Comparison of ENCODE assay signal across 8 cellular contexts in the genomic region with DNA sequence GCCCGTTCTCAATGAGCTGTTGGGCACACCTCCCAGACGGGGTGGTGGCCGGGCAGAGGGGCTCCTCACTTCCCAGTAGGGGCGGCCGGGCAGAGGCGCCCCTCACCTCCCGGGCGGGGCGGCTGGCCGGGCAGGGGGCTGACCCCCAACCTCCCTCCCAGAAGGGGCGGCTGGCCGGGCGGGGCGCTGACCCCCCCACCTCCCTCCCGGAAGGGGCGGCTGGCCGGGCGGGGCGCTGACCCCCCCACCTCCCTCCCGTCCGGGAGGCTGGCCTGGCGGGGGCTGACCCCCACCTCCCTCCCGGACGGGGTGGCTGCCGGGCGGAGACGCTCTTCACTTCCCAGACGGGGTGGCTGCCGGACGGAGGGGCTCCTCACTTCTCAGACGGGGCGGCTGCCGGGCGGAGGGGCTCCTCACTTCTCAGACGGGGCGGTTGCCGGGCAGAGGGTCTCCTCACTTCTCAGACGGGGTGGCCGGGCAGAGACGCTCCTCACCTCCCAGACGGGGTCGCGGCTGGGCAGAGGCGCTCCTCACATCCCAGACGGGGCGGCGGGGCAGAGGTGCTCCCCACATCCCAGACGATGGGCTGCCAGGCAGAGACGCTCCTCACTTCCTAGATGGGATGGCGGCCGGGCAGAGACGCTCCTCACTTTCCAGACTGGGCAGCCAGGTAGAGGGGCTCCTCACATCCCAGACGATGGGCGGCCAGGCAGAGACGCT. TPM values are rescaled to one million over a fixed set of nuclear protein-coding genes. Genes with fewer than 3 reads are reported as not detected.
A peak's percentile ranks its signal among the peaks of the same experiment; 100 is the strongest.
DNase-seq lines count a peak whose midpoint lies in the region; ATAC-seq, FAIRE-seq and TF ChIP-seq lines count a peak whose summit lies in the region.
"Not testable (repeated sequence)": the region's sequence is repeated elsewhere in the genome, so short reads cannot be mapped to it uniquely, and the experiment has no call there.

No MANE protein-coding gene starts in this region.

- FAIRE-seq in A549 (lab: Jason Lieb, UNC): not testable (repeated sequence)

- POLR2A ChIA-PET in A549 (lab: Yijun Ruan, JAX): interaction anchor here (2.2 kb wide), 1 partner anchor 15 kb away, joined by 20 read pairs; a partner anchor contains a TSS
- POLR2A ChIA-PET in WTC11 (lab: Charles Lee); activated naive CD8-positive, alpha-beta T cell treated with anti-CD3 and anti-CD28 coated beads, Interleukin-2, amount 10 ng/mL, durations not matched to agents 7 days and 5 days (lab: Charles Lee): not testable (repeated sequence)

- not testable (repeated sequence) for TF ChIP-seq EP300 in A549 (IDR thresholded peaks at IDR 0.05); esophagus muscularis mucosa (IDR thresholded peaks at IDR 0.05)

- 0 out of 2 replicates have a peak overlapping the region, but pooled peaks have one; percentile 80 for H3K4me3 Mint-ChIP-seq in WTC11
- H3K4me3 Mint-ChIP-seq in activated T-cell treated with anti-CD3 and anti-CD28 coated beads, Interleukin-2, amount 50 U/mL, for 4 hours: peak overlapping the region; percentile 91
- H3K4me3 Mint-ChIP-seq in activated naive CD8-positive, alpha-beta T cell treated with anti-CD3 and anti-CD28 coated beads, Interleukin-2, amount 10 ng/mL, durations not matched to agents 7 days and 5 days: peak overlapping the region; percentile 85
- H3K4me3 Mint-ChIP-seq in naive B cell: peak overlapping the region in 6 of 8 donors; percentile 81 to 96 (median 85)

- peaks cover 33% of the 10 kb centered on the region for H3K79me2 ChIP-seq in Karpas-422 (ENCODE audit: low read length)

- not testable (repeated sequence) for H3K9ac ChIP-seq in Karpas-422 (ENCODE audit: low read length)

- CTCF ChIA-PET in A549 (lab: Yijun Ruan, JAX); WTC11 (lab: Charles Lee): not testable (repeated sequence)

- no CpG with 5 or more reads among the region's 55 CpGs for WGBS in A549 (ENCODE audit: missing lambda C conversion rate)
- 92% methylated on average over 5 of the region's 55 CpGs for WGBS in esophagus muscularis mucosa
- 62% methylated on average over 15 of the region's 55 CpGs; no CpG with 5 or more reads in 1 of the 2 donors for WGBS in testis, 2 donors

- not testable (repeated sequence) for H3K9me3 ChIP-seq in A549; Karpas-422 (ENCODE audit: low read length); esophagus muscularis mucosa; testis

- not testable (repeated sequence) for H3K27me3 Mint-ChIP-seq in WTC11 (ENCODE audit: low read depth); activated T-cell treated with anti-CD3 and anti-CD28 coated beads, Interleukin-2, amount 50 U/mL, for 4 hours (ENCODE audit: low read depth); activated naive CD8-positive, alpha-beta T cell treated with anti-CD3 and anti-CD28 coated beads, Interleukin-2, amount 10 ng/mL, durations not matched to agents 7 days and 5 days; naive B cell

- not testable (repeated sequence) for DNase-seq in A549 (ENCODE audit: low read depth in 1 of 2, low spot score in 1 of 2); Karpas-422; WTC11 (ENCODE audit: low spot score); activated T-cell treated with anti-CD3 and anti-CD28 coated beads, Interleukin-2, amount 50 U/mL, for 4 hours; activated naive CD8-positive, alpha-beta T cell treated with anti-CD3 and anti-CD28 coated beads, Interleukin-2, amount 10 ng/mL, durations not matched to agents 7 days and 5 days; esophagus muscularis mucosa (ENCODE audit: extremely low spot score); naive B cell; testis

- H3K27ac Mint-ChIP-seq in WTC11; activated naive CD8-positive, alpha-beta T cell treated with anti-CD3 and anti-CD28 coated beads, Interleukin-2, amount 10 ng/mL, durations not matched to agents 7 days and 5 days: not testable (repeated sequence)
- peak overlapping the region in 1 of 6 donors; percentile 50 for H3K27ac Mint-ChIP-seq in naive B cell

- not testable (repeated sequence) for H3K36me3 ChIP-seq in Karpas-422 (ENCODE audit: insufficient read depth, low read length); esophagus muscularis mucosa; testis (ENCODE audit: low read depth, missing control alignments)

- peak overlapping the region; percentile 78 for H3K4me2 ChIP-seq in A549
- not testable (repeated sequence) for H3K4me2 ChIP-seq in Karpas-422 (ENCODE audit: low read depth, low read length, poor library complexity, severe bottlenecking)

- not testable (repeated sequence) for TF ChIP-seq POLR2A in A549 (IDR thresholded peaks at IDR 0.05; ENCODE audit: low read length); esophagus muscularis mucosa (IDR thresholded peaks at IDR 0.05; ENCODE audit: low read depth); testis (IDR thresholded peaks at IDR 0.05)

- H2AFZ ChIP-seq in Karpas-422 (ENCODE audit: low read length): not testable (repeated sequence)

- not testable (repeated sequence) for H3K4me1 ChIP-seq in A549, testis
- peaks cover 36% of the 10 kb centered on the region for H3K4me1 ChIP-seq in Karpas-422 (ENCODE audit: low read length)
- peaks cover 3 to 24% (median 13%) of the 10 kb centered on the region in 4 donors for H3K4me1 ChIP-seq in esophagus muscularis mucosa

- intact Hi-C loops in esophagus muscularis mucosa (cut with DNase I); testis (cut with DNase I; ENCODE audit: low total_unique reads): not testable (repeated sequence)

- H3K27me3 ChIP-seq in Karpas-422 (ENCODE audit: low read length); esophagus muscularis mucosa; testis: not testable (repeated sequence)

- not testable (repeated sequence) for TF ChIP-seq RAD21 in A549 (conservative IDR thresholded peaks at IDR 0.05 in 1 of 2, IDR thresholded peaks at IDR 0.05 in 1 of 2)

- not testable (repeated sequence) for H3K9me3 Mint-ChIP-seq in WTC11; activated T-cell treated with anti-CD3 and anti-CD28 coated beads, Interleukin-2, amount 50 U/mL, for 4 hours; activated naive CD8-positive, alpha-beta T cell treated with anti-CD3 and anti-CD28 coated beads, Interleukin-2, amount 10 ng/mL, durations not matched to agents 7 days and 5 days; naive B cell

- peaks cover 13% of the 10 kb centered on the region for H3K4me1 Mint-ChIP-seq in WTC11
- H3K4me1 Mint-ChIP-seq in activated T-cell treated with anti-CD3 and anti-CD28 coated beads, Interleukin-2, amount 50 U/mL, for 4 hours (ENCODE audit: low read depth): peaks cover 20% of the 10 kb centered on the region
- peaks cover 22% of the 10 kb centered on the region for H3K4me1 Mint-ChIP-seq in activated naive CD8-positive, alpha-beta T cell treated with anti-CD3 and anti-CD28 coated beads, Interleukin-2, amount 10 ng/mL, durations not matched to agents 7 days and 5 days
- peaks cover 13 to 22% (median 14%) of the 10 kb centered on the region in 3 donors for H3K4me1 Mint-ChIP-seq in naive B cell

- not testable (repeated sequence) for H4K20me1 ChIP-seq in Karpas-422 (ENCODE audit: insufficient read depth, low read depth, low read length)

- H3K36me3 Mint-ChIP-seq in WTC11; activated T-cell treated with anti-CD3 and anti-CD28 coated beads, Interleukin-2, amount 50 U/mL, for 4 hours (ENCODE audit: insufficient read depth); activated naive CD8-positive, alpha-beta T cell treated with anti-CD3 and anti-CD28 coated beads, Interleukin-2, amount 10 ng/mL, durations not matched to agents 7 days and 5 days; naive B cell: not testable (repeated sequence)

- peak overlapping the region in 1 of 2 experiments; percentile 78; a peak in 2 of 6 replicates for H3K27ac ChIP-seq in A549
- H3K27ac ChIP-seq in Karpas-422 (ENCODE audit: low read length); esophagus muscularis mucosa (replicated peaks in 1 of 4); testis: not testable (repeated sequence)

- TF ChIP-seq CTCF in A549 (IDR thresholded peaks at IDR 0.05); WTC11 (IDR thresholded peaks at IDR 0.05); esophagus muscularis mucosa (IDR thresholded peaks at IDR 0.05); testis (IDR thresholded peaks at IDR 0.05): not testable (repeated sequence)

- ATAC-seq in A549; WTC11; activated T-cell treated with anti-CD3 and anti-CD28 coated beads, Interleukin-2, amount 50 U/mL, for 4 hours; activated naive CD8-positive, alpha-beta T cell treated with anti-CD3 and anti-CD28 coated beads, Interleukin-2, amount 10 ng/mL, durations not matched to agents 7 days and 5 days (ENCODE audit: low read depth); naive B cell (ENCODE audit: low read depth in 2 of 2): not testable (repeated sequence)

- not testable (repeated sequence) for H3K9me2 ChIP-seq in Karpas-422 (replicated peaks; ENCODE audit: insufficient read depth, low read length)

- H3K4me3 ChIP-seq in A549: not testable (repeated sequence)
- H3K4me3 ChIP-seq in Karpas-422 (ENCODE audit: low read length) (peak overlapping the region; percentile 86; the same call in 1 of the 2 replicates), esophagus muscularis mucosa (peak overlapping the region; percentile 87 to 97 (median 94)), testis (peak overlapping the region; percentile 86 to 98)

RNA-seq across cellular contexts. Expression of a gene that starts 1.5 kb away (rescaled TPM):
- polyA plus RNA-seq in A549 (2011; rRNA removed) (11.0 and 17.0 TPM in 2 replicates), A549 (2017; fragmentation: RNase III; extraction: RNeasy Plus Mini Kit Qiagen cat#74134 plus additional on column Dnase treatment) (18.1 to 20.8 TPM (median 20.0 TPM) in 3 replicates), naive B cell (ENCODE audit: low read depth in 6 of 6) (1 to 10 TPM; 1.4 to 5.0 (median 3.1) TPM), testis (ENCODE audit: insufficient read depth, low read depth, low replicate concordance) (8.4 TPM)
- polyA plus RNA-seq in A549 (2012; cell fraction: cytosol; rRNA removed): 4.9 and 5.0 TPM in 2 replicates
- polyA plus RNA-seq in A549 (2012; cell fraction: nucleus; rRNA removed): 2.1 and 4.1 TPM in 2 replicates
- polyA minus RNA-seq in A549 (2011; rRNA and poly(A)+ RNA removed): 2.3 and 3.7 TPM in 2 replicates
- total RNA-seq in Karpas-422 (2014; rRNA removed; shearing (Covaris generic); ENCODE audit: low replicate concordance): 22.7 and 24.2 TPM in 2 replicates
- total RNA-seq in WTC11 (2021) (10.7 to 12.9 TPM (median 12.1 TPM) in 3 replicates), esophagus muscularis mucosa (1 to 10 TPM; 5.0 to 8.0 (median 6.9) TPM), testis (10 to 100 TPM in 1 of 2 donors, 1 to 10 TPM in 1; 7.6 to 11.8 TPM)
- 1 to 10 TPM; 7.1 to 7.6 (median 7.3) TPM for total RNA-seq in activated T-cell treated with anti-CD3 and anti-CD28 coated beads, Interleukin-2, amount 50 U/mL, for 4 hours
- total RNA-seq in activated naive CD8-positive, alpha-beta T cell treated with anti-CD3 and anti-CD28 coated beads, Interleukin-2, amount 10 ng/mL, durations not matched to agents 7 days and 5 days: 1 to 10 TPM; 5.0 to 7.8 TPM

RNA-seq across cellular contexts. Expression of a gene that starts 15.5 kb away (rescaled TPM):
- polyA plus RNA-seq in A549 (2011; rRNA removed): 17.1 and 17.7 TPM in 2 replicates
- polyA plus RNA-seq in A549 (2012; cell fraction: cytosol; rRNA removed): 2.4 and 2.8 TPM in 2 replicates
- 4.7 and 7.7 TPM in 2 replicates for polyA plus RNA-seq in A549 (2012; cell fraction: nucleus; rRNA removed)
- 7.1 to 8.2 TPM (median 8.0 TPM) in 3 replicates for polyA plus RNA-seq in A549 (2017; fragmentation: RNase III; extraction: RNeasy Plus Mini Kit Qiagen cat#74134 plus additional on column Dnase treatment)
- 27.5 and 35.4 TPM in 2 replicates for polyA minus RNA-seq in A549 (2011; rRNA and poly(A)+ RNA removed)
- total RNA-seq in Karpas-422 (2014; rRNA removed; shearing (Covaris generic); ENCODE audit: low replicate concordance): 54.3 and 138 TPM in 2 replicates
- 28.8 to 31.7 TPM (median 29.3 TPM) in 3 replicates for total RNA-seq in WTC11 (2021)
- total RNA-seq in activated T-cell treated with anti-CD3 and anti-CD28 coated beads, Interleukin-2, amount 50 U/mL, for 4 hours: 10 to 100 TPM; 37.3 to 44.2 (median 41.9) TPM
- total RNA-seq in activated naive CD8-positive, alpha-beta T cell treated with anti-CD3 and anti-CD28 coated beads, Interleukin-2, amount 10 ng/mL, durations not matched to agents 7 days and 5 days: 10 to 100 TPM; 49.7 to 50.1 TPM
- total RNA-seq in esophagus muscularis mucosa: 10 to 100 TPM; 48.2 to 77.7 (median 52.1) TPM
- 10 to 100 TPM in 5 of 6 donors, 1 to 10 TPM in 1; 9.7 to 29.8 (median 20.7) TPM for polyA plus RNA-seq in naive B cell (ENCODE audit: low read depth in 6 of 6)
- 100 to 1,000 TPM in 1 of 2 donors, 10 to 100 TPM in 1; 75.1 to 111 TPM for total RNA-seq in testis
- polyA plus RNA-seq in testis (ENCODE audit: insufficient read depth, low read depth, low replicate concordance): 25.6 TPM
